1 cellular context compared by ENCODE assay signal in the genomic region with DNA sequence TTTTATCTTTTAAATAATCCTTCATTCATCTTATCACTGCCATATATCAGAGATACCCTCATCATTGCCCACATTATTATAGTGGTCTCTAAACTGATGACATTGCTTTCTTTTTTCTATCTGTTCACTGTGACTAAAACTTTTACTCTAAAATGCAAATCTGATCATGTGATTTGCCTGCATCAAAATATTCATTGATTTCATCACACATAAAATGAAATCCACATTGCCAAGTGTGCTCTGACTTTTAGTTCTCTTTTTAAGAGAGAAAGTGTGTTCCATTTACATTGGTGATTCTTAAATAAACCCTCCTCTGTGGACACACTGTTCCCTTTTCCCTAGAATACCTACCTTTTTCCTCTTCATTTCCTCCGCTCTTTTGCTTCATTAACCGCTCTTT.
TF ChIP-seq lines count a peak whose summit lies in the region.

No MANE protein-coding gene starts in this region.

TF ChIP-seq in IMR-90, 13 proteins besides CTCF, POLR2A, EP300 and RAD21:
- TF ChIP-seq MAFK (IDR thresholded peaks at IDR 0.05; ENCODE audit: low read depth, low read length): 0 out of 2 replicates have a peak, but pooled peaks have one; percentile 1
- TF ChIP-seq FOS (IDR thresholded peaks at IDR 0.05; ENCODE audit: low read depth, low read length): no peak
